Comparison of ENCODE assay signal across 1 cellular context in genomic region chr6:139940741-139941712, GRCh38.
TF ChIP-seq lines count a peak whose summit lies in the region.

No MANE protein-coding gene starts in this region.

TF ChIP-seq in K562, 482 proteins besides CTCF, POLR2A, EP300 and RAD21 (continued from another document and continues in another):
- TF ChIP-seq TFE3 (CRISPR knock-in tag; IDR thresholded peaks at IDR 0.05) (no peak), ATF6 (CRISPR knock-in tag; IDR thresholded peaks at IDR 0.05) (no peak), ATF3 (IDR thresholded peaks at IDR 0.05) (no peak), ATF3 (CRISPR knock-in tag; conservative IDR thresholded peaks at IDR 0.05) (no peak), TSHZ1 (CRISPR knock-in tag; IDR thresholded peaks at IDR 0.05) (no peak), TSC22D4 (tag; IDR thresholded peaks at IDR 0.05) (no peak), ZNF778 (CRISPR knock-in tag; IDR thresholded peaks at IDR 0.05) (no peak), ZBED1 (IDR thresholded peaks at IDR 0.05) (no peak), BRD9 (IDR thresholded peaks at IDR 0.05; ENCODE audit: low read depth, partially characterized antibody) (no peak), ZBTB9 (CRISPR knock-in tag; IDR thresholded peaks at IDR 0.05) (no peak), SAP30 (IDR thresholded peaks at IDR 0.05; ENCODE audit: borderline replicate concordance, insufficient read depth, low read depth, low read length, poor library complexity, severe bottlenecking) (no peak), ZBTB12 (CRISPR knock-in tag; IDR thresholded peaks at IDR 0.05) (no peak), RB1 (IDR thresholded peaks at IDR 0.05; ENCODE audit: low read depth) (no peak), TCFL5 (CRISPR knock-in tag; conservative IDR thresholded peaks at IDR 0.05) (no peak), NR2F6 (CRISPR knock-in tag; IDR thresholded peaks at IDR 0.05) (no peak), PRMT5 (CRISPR knock-in tag; IDR thresholded peaks at IDR 0.05) (no peak), PBX2 (CRISPR knock-in tag; IDR thresholded peaks at IDR 0.05; ENCODE audit: low read depth) (no peak), PBX2 (tag; conservative IDR thresholded peaks at IDR 0.05; ENCODE audit: low read depth) (no peak), JUNB (CRISPR knock-in tag; conservative IDR thresholded peaks at IDR 0.05) (no peak), ZKSCAN3 (CRISPR knock-in tag; IDR thresholded peaks at IDR 0.05) (no peak), MAFK (IDR thresholded peaks at IDR 0.05; ENCODE audit: low read length) (no peak), ELF2 (CRISPR knock-in tag; IDR thresholded peaks at IDR 0.05) (no peak), GTF2A2 (tag; IDR thresholded peaks at IDR 0.05) (no peak), KLF10 (CRISPR knock-in tag; IDR thresholded peaks at IDR 0.05) (no peak), ZC3H8 (IDR thresholded peaks at IDR 0.05) (no peak), GATA2 (CRISPR knock-in tag; IDR thresholded peaks at IDR 0.05) (no peak), ZNF316 (IDR thresholded peaks at IDR 0.05) (no peak), SNIP1 (IDR thresholded peaks at IDR 0.05; ENCODE audit: low read depth) (no peak), CEBPB (tag; IDR thresholded peaks at IDR 0.05) (peak; percentile 91), FOXM1 (IDR thresholded peaks at IDR 0.05; ENCODE audit: low read depth) (no peak), FOXM1 (CRISPR knock-in tag; IDR thresholded peaks at IDR 0.05; ENCODE audit: low read depth) (no peak), RCOR1 (IDR thresholded peaks at IDR 0.05; ENCODE audit: borderline replicate concordance in 1 of 2, low read depth in 2 of 2, low read length in 2 of 2) (no peak), ZNF395 (CRISPR knock-in tag; IDR thresholded peaks at IDR 0.05) (no peak), ZNF146 (CRISPR knock-in tag; IDR thresholded peaks at IDR 0.05; ENCODE audit: unreplicated experiment) (no peak), SUPT5H (IDR thresholded peaks at IDR 0.05) (no peak), MED1 (CRISPR knock-in tag; IDR thresholded peaks at IDR 0.05; ENCODE audit: borderline replicate concordance) (no peak), ZNF696 (CRISPR knock-in tag; conservative IDR thresholded peaks at IDR 0.05) (no peak), ZNF311 (CRISPR knock-in tag; IDR thresholded peaks at IDR 0.05) (no peak), CCAR2 (IDR thresholded peaks at IDR 0.05; ENCODE audit: low read depth, low read length) (no peak), ZNF76 (CRISPR knock-in tag; IDR thresholded peaks at IDR 0.05; ENCODE audit: borderline replicate concordance) (no peak), ZNF699 (CRISPR knock-in tag; IDR thresholded peaks at IDR 0.05; ENCODE audit: insufficient replicate concordance) (no peak), EHMT2 (IDR thresholded peaks at IDR 0.05) (peak; percentile 31; the same call in 1 of the 2 replicates), TRIM24 (IDR thresholded peaks at IDR 0.05) (peak; percentile 25 to 29; a peak in 1 of 4 replicates), BACH1 (tag; IDR thresholded peaks at IDR 0.05) (no peak), MAFG (tag; conservative IDR thresholded peaks at IDR 0.05) (no peak), NONO (IDR thresholded peaks at IDR 0.05; ENCODE audit: low read depth in 2 of 2, low read length in 1 of 2) (no peak), TOE1 (IDR thresholded peaks at IDR 0.05; ENCODE audit: borderline replicate concordance) (no peak), TOE1 (CRISPR knock-in tag; IDR thresholded peaks at IDR 0.05; ENCODE audit: borderline replicate concordance, low read depth) (no peak), DPF2 (IDR thresholded peaks at IDR 0.05) (peak; percentile 28; the same call in 1 of the 2 replicates), TAF7 (tag; IDR thresholded peaks at IDR 0.05) (no peak), TCF15 (CRISPR knock-in tag; IDR thresholded peaks at IDR 0.05) (no peak), PYGO2 (tag; IDR thresholded peaks at IDR 0.05) (no peak), ZNF140 (CRISPR knock-in tag; IDR thresholded peaks at IDR 0.05) (no peak), YBX1 (IDR thresholded peaks at IDR 0.05) (no peak), FOSL1 (tag; conservative IDR thresholded peaks at IDR 0.05) (peak; percentile 34; the same call in 1 of the 2 replicates), CREB3 (tag; conservative IDR thresholded peaks at IDR 0.05; ENCODE audit: low read depth) (no peak), IFI16 (CRISPR knock-in tag; IDR thresholded peaks at IDR 0.05) (no peak), ZNF512 (tag; IDR thresholded peaks at IDR 0.05) (no peak), HDAC6 (IDR thresholded peaks at IDR 0.05; ENCODE audit: low read depth, low read length) (no peak)
